Comparison of ENCODE assay signal across 1 cellular context in the genomic region with DNA sequence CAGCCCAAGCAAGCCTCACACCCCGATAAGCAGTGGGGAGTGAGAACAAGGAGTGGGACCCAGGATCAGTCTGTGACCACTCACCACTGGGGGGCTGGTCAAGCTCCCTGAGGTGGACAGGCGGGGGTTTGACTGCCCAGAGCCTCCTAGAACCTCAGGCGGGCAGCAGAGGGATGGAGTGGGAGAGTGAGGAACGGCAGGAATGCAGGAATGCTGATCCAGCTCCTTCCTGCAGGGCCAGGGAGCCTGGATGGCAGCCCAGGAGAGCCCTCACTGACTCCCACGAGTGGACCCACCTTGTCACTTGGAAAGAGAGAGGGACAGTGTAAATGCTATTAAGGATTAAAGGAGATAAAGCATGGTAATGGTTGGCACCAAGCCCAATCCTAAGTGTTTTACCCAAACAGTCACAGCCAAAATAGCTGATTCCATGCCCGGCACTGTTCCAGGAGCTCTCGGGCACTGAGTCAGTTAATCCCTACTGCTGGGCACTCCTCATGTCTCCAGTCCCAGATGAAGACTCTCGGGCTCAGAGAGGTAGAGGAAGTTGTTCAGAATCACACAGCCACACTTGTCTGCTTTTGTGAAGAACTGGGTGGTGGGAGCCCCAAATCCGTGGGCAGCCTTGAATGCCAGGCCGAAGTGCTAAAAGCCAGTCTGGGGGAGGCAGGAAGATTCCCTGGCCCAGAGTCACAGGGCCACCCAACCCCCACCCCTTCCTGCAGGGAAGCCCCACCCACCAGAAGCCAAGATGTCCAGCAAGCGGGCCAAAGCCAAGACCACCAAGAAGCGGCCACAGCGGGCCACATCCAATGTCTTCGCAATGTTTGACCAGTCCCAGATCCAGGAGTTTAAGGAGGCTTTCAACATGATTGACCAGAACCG.
TF ChIP-seq lines count a peak whose summit lies in the region.

No MANE protein-coding gene starts in this region.

TF ChIP-seq in WTC11, 78 proteins besides CTCF, POLR2A, EP300 and RAD21:
- TF ChIP-seq, protein P1, sequence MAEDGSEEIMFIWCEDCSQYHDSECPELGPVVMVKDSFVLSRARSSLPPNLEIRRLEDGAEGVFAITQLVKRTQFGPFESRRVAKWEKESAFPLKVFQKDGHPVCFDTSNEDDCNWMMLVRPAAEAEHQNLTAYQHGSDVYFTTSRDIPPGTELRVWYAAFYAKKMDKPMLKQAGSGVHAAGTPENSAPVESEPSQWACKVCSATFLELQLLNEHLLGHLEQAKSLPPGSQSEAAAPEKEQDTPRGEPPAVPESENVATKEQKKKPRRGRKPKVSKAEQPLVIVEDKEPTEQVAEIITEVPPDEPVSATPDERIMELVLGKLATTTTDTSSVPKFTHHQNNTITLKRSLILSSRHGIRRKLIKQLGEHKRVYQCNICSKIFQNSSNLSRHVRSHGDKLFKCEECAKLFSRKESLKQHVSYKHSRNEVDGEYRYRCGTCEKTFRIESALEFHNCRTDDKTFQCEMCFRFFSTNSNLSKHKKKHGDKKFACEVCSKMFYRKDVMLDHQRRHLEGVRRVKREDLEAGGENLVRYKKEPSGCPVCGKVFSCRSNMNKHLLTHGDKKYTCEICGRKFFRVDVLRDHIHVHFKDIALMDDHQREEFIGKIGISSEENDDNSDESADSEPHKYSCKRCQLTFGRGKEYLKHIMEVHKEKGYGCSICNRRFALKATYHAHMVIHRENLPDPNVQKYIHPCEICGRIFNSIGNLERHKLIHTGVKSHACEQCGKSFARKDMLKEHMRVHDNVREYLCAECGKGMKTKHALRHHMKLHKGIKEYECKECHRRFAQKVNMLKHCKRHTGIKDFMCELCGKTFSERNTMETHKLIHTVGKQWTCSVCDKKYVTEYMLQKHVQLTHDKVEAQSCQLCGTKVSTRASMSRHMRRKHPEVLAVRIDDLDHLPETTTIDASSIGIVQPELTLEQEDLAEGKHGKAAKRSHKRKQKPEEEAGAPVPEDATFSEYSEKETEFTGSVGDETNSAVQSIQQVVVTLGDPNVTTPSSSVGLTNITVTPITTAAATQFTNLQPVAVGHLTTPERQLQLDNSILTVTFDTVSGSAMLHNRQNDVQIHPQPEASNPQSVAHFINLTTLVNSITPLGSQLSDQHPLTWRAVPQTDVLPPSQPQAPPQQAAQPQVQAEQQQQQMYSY (CRISPR knock-in tag; IDR thresholded peaks at IDR 0.05): no peak
- TF ChIP-seq SOX15 (CRISPR knock-in tag; IDR thresholded peaks at IDR 0.05): no peak
- TF ChIP-seq, protein P2, sequence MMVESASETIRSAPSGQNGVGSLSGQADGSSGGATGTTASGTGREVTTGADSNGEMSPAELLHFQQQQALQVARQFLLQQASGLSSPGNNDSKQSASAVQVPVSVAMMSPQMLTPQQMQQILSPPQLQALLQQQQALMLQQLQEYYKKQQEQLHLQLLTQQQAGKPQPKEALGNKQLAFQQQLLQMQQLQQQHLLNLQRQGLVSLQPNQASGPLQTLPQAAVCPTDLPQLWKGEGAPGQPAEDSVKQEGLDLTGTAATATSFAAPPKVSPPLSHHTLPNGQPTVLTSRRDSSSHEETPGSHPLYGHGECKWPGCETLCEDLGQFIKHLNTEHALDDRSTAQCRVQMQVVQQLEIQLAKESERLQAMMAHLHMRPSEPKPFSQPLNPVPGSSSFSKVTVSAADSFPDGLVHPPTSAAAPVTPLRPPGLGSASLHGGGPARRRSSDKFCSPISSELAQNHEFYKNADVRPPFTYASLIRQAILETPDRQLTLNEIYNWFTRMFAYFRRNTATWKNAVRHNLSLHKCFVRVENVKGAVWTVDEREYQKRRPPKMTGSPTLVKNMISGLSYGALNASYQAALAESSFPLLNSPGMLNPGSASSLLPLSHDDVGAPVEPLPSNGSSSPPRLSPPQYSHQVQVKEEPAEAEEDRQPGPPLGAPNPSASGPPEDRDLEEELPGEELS (CRISPR knock-in tag; IDR thresholded peaks at IDR 0.05): no peak
- TF ChIP-seq GTF2I (CRISPR knock-in tag; conservative IDR thresholded peaks at IDR 0.05): no peak
